In genomic region chr12:124656214-124656516, GRCh38 we compare ENCODE assay signal across 11 cellular contexts.
A peak's percentile ranks its signal among the peaks of the same experiment; 100 is the strongest.
DNase-seq lines count a peak whose midpoint lies in the region; ATAC-seq and TF ChIP-seq lines count a peak whose summit lies in the region.
"Had no signal": no experiment of that assay in that cellular context is flagged by ENCODE, and none has a peak within 500 bp of the region (broad histone marks: within the 10 kb centered on the region; RNA-seq: fewer than 3 reads in every experiment).

No MANE protein-coding gene starts in this region.

- CTCF ChIA-PET in Panc1 (lab: Charles Lee), result no interaction called here
- CTCF ChIA-PET in CD8-positive, alpha-beta T cell (lab: Charles Lee), result interaction anchor here (1.5 kb wide), 1 partner anchor 10 kb away, joined by 4 read pairs; no protein-coding TSS in a partner anchor

- H3K27me3 Mint-ChIP-seq in mesothelial cell of epicardium (ENCODE audit: low read depth), result peaks cover 2% of the 10 kb centered on the region
- peaks cover 2% of the 10 kb centered on the region for H3K27me3 Mint-ChIP-seq in CD8-positive, alpha-beta T cell (ENCODE audit: low read depth)

- H3K27ac Mint-ChIP-seq in mesothelial cell of epicardium, result peak overlapping the region; percentile 91
- H3K27ac Mint-ChIP-seq in CD8-positive, alpha-beta T cell, result no peak overlapping the region
- H3K27ac Mint-ChIP-seq: immature natural killer cell, natural killer cell had no signal

- TF ChIP-seq CTCF in Panc1 (IDR thresholded peaks at IDR 0.05) (no peak), coronary artery (IDR thresholded peaks at IDR 0.05) (no peak), mesothelial cell of epicardium (IDR thresholded peaks at IDR 0.05; ENCODE audit: unreplicated experiment) (no peak), tibial nerve (IDR thresholded peaks at IDR 0.05) (peak in 1 of 5 experiments; percentile 22)
- no peak for TF ChIP-seq CTCF in CD8-positive, alpha-beta T cell (IDR thresholded peaks at IDR 0.05)

- BruUV-seq in Panc1 (replicated peaks; lab: Mats Ljungman, UMichigan), result no TSS peak

- intact Hi-C loops in Panc1 (cut with micrococcal nuclease; ENCODE audit: unreplicated experiment), result no loop called here
- intact Hi-C loops in CD8-positive, alpha-beta T cell (cut with DNase I, micrococcal nuclease), result no loop called here

- H3K27ac ChIP-seq in Panc1 (ENCODE audit: low read length) (peak overlapping the region; percentile 95), coronary artery (peak overlapping the region; percentile 86 to 97), tibial nerve (peak overlapping the region in 3 of 4 donors; percentile 44 to 84 (median 82))
- no peak overlapping the region for H3K27ac ChIP-seq in CD8-positive, alpha-beta T cell (ENCODE audit: low read depth, low read length)

- no peak for DNase-seq in Panc1 (ENCODE audit: low read depth, low spot score)
- DNase-seq in coronary artery (ENCODE audit: low spot score), result no peak
- no peak for DNase-seq in mesothelial cell of epicardium (ENCODE audit: low spot score in 2 of 2, unreplicated experiment in 2 of 2)
- no peak for DNase-seq in tibial nerve (ENCODE audit: low spot score in 2 of 2)
- DNase-seq in CD8-positive, alpha-beta T cell, result no peak
- DNase-seq in stimulated activated naive CD8-positive, alpha-beta T cell treated with anti-CD3 and anti-CD28 coated beads, Interleukin-15, Interleukin-2, amounts not matched to agents 100 U/mL and 50 U/mL, for 24 hours, result no peak
- DNase-seq in NK-92 treated with Interleukin-12 subunit alpha and Interleukin-12 subunit beta, amount 100 ng/mL, for 24 hours (lab: John Stamatoyannopoulos, UW), result no peak
- DNase-seq: activated T-cell treated with anti-CD3 and anti-CD28 coated beads, Interleukin-2, amount 50 U/mL, for 1 hour; immature natural killer cell; natural killer cell; NCI-H526 had no signal

- H3K27me3 ChIP-seq in Panc1 (ENCODE audit: control insufficient read depth, insufficient read depth, low read length) (no peaks in the 10 kb centered on the region), tibial nerve (no peaks in the 10 kb centered on the region)
- H3K27me3 ChIP-seq in CD8-positive, alpha-beta T cell (ENCODE audit: insufficient read depth, low read length), result no peaks in the 10 kb centered on the region

- no peak for TF ChIP-seq EP300 in tibial nerve (IDR thresholded peaks at IDR 0.05)

- H3K4me3 Mint-ChIP-seq in mesothelial cell of epicardium, result no peak overlapping the region
- no peak overlapping the region for H3K4me3 Mint-ChIP-seq in CD8-positive, alpha-beta T cell
- H3K4me3 Mint-ChIP-seq: immature natural killer cell, natural killer cell had no signal

- H3K4me1 Mint-ChIP-seq in mesothelial cell of epicardium, result peaks cover 23% of the 10 kb centered on the region
- peaks cover 1% of the 10 kb centered on the region for H3K4me1 Mint-ChIP-seq in CD8-positive, alpha-beta T cell (ENCODE audit: low read depth)
- H3K4me1 Mint-ChIP-seq: immature natural killer cell, natural killer cell had no signal

- POLR2A ChIA-PET in Panc1 (lab: Charles Lee), result interaction anchor here (0.6 kb wide), 1 partner anchor 72 kb away, joined by 3 read pairs; no protein-coding TSS in a partner anchor
- POLR2A ChIA-PET in CD8-positive, alpha-beta T cell (lab: Charles Lee), result no interaction called here

- H3K9me3 ChIP-seq in Panc1 (ENCODE audit: control insufficient read depth, insufficient read depth, low read depth, low read length), result no peaks in the 10 kb centered on the region
- H3K9me3 ChIP-seq in tibial nerve, result no peaks in the 10 kb centered on the region
- no peaks in the 10 kb centered on the region for H3K9me3 ChIP-seq in CD8-positive, alpha-beta T cell (ENCODE audit: low read length)

- WGBS in tibial nerve, 2 donors, result 29 to 33% methylated on average over 3 of the region's 3 CpGs

- H3K36me3 ChIP-seq in Panc1 (ENCODE audit: control insufficient read depth, insufficient read depth, low read length) (no peaks in the 10 kb centered on the region), tibial nerve (no peaks in the 10 kb centered on the region)
- H3K36me3 ChIP-seq in CD8-positive, alpha-beta T cell (ENCODE audit: insufficient read depth, low read length), result no peaks in the 10 kb centered on the region

- no peaks in the 10 kb centered on the region for H3K36me3 Mint-ChIP-seq in mesothelial cell of epicardium
- H3K36me3 Mint-ChIP-seq in CD8-positive, alpha-beta T cell, result no peaks in the 10 kb centered on the region
- H3K36me3 Mint-ChIP-seq: immature natural killer cell, natural killer cell had no signal

- TF ChIP-seq POLR2A in tibial nerve (IDR thresholded peaks at IDR 0.05), result no peak

- no peak overlapping the region for H3K4me3 ChIP-seq in Panc1 (ENCODE audit: low read depth in 2 of 2, low read length in 2 of 2)
- H3K4me3 ChIP-seq in coronary artery, result peak overlapping the region; percentile 68
- H3K4me3 ChIP-seq in tibial nerve, result no peak overlapping the region
- no peak overlapping the region for H3K4me3 ChIP-seq in CD8-positive, alpha-beta T cell (ENCODE audit: low read depth, low read length)

- no peaks in the 10 kb centered on the region for H3K9me3 Mint-ChIP-seq in mesothelial cell of epicardium
- H3K9me3 Mint-ChIP-seq in CD8-positive, alpha-beta T cell, result no peaks in the 10 kb centered on the region
- H3K9me3 Mint-ChIP-seq: natural killer cell had no signal

- H3K4me1 ChIP-seq in Panc1 (ENCODE audit: control insufficient read depth, insufficient read depth, low read length), result peaks cover 53% of the 10 kb centered on the region
- H3K4me1 ChIP-seq in tibial nerve, result peaks cover 0 to 73% (median 30%) of the 10 kb centered on the region in 4 donors
- no peaks in the 10 kb centered on the region for H3K4me1 ChIP-seq in CD8-positive, alpha-beta T cell (ENCODE audit: insufficient read depth, low read length)

- no peak for ATAC-seq in Panc1
- ATAC-seq in CD8-positive, alpha-beta T cell, result no peak
- ATAC-seq in stimulated activated naive CD8-positive, alpha-beta T cell treated with anti-CD3 and anti-CD28 coated beads, Interleukin-15, Interleukin-2, amounts not matched to agents 100 U/mL and 50 U/mL, for 24 hours, result no peak
- ATAC-seq: natural killer cell had no signal

- in situ Hi-C loops in Panc1 (cut with HindIII; ENCODE audit: low pct_unique_long_range_greater_than_20kb, low sequenced_read_pairs), result no loop called here
